ENCODE assay signal across 25 cellular contexts in the genomic region with DNA sequence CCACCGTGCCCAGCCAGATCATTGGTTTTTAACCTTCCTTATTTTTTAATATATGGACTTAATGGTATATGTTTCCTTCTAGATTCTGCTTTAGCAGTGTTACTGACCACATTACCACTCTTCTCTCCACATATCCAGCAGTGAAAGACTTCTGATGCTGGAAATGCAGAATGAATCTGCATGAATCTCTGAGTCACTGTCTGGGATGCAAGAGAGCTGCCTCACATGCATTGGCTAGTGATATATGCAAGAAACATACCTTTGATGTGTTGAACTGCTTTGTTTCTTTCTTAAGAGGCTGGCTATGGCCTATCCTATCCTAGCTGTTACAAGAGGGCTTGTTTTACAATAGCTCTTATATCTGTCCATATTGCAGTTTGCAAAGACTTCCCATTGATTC. TPM values are rescaled to one million over a fixed set of nuclear protein-coding genes. Genes with fewer than 3 reads are reported as not detected.
DNase-seq lines count a peak whose midpoint lies in the region; ATAC-seq and TF ChIP-seq lines count a peak whose summit lies in the region.
"Had no signal": no experiment of that assay in that cellular context is flagged by ENCODE, and none has a peak within 500 bp of the region (broad histone marks: within the 10 kb centered on the region; RNA-seq: fewer than 3 reads in every experiment).

No MANE protein-coding gene starts in this region.

- no peak overlapping the region for H2BK15ac ChIP-seq in IMR-90 (ENCODE audit: low read depth, low read length)

- H3K4me3 ChIP-seq in IMR-90 (ENCODE audit: insufficient read depth, low read depth, low read length) (no peak overlapping the region), astrocyte of the spinal cord (ENCODE audit: low read depth, low read length) (no peak overlapping the region), epithelial cell of esophagus (ENCODE audit: low read length) (no peak overlapping the region), smooth muscle cell (no peak overlapping the region)
- H3K4me3 ChIP-seq: A549, PC-9, SJCRH30 had no signal

- H3K9me3 ChIP-seq in IMR-90 (ENCODE audit: control insufficient read depth, insufficient read depth, low read length): no peaks in the 10 kb centered on the region
- no peaks in the 10 kb centered on the region for H3K9me3 ChIP-seq in smooth muscle cell (replicated peaks; ENCODE audit: low read depth)
- H3K9me3 ChIP-seq: A549, SJCRH30 had no signal

- no peak overlapping the region for H2BK20ac ChIP-seq in IMR-90 (ENCODE audit: low read depth, low read length)

- peaks cover 3% of the 10 kb centered on the region; the same call in 1 of the 2 replicates for H4K20me1 ChIP-seq in IMR-90 (ENCODE audit: insufficient read depth, low read length)
- no peaks in the 10 kb centered on the region for H4K20me1 ChIP-seq in smooth muscle cell (ENCODE audit: low read depth)

- in situ Hi-C loops in IMR-90 (cut with MboI; ENCODE audit: low sequenced_read_pairs): no loop called here
- in situ Hi-C loops in astrocyte of the spinal cord (cut with HindIII; ENCODE audit: low sequenced_read_pairs): no loop called here

- H3K27me3 ChIP-seq in IMR-90 (ENCODE audit: control insufficient read depth, insufficient read depth, low read length) (no peaks in the 10 kb centered on the region), smooth muscle cell (ENCODE audit: low read depth) (no peaks in the 10 kb centered on the region)
- H3K27me3 ChIP-seq: SJCRH30 had no signal

- dilution Hi-C loops in IMR-90 (cut with HindIII; ENCODE audit: low sequenced_read_pairs, unreplicated experiment): no loop called here

- CTCF ChIA-PET in IMR-90 (lab: Yijun Ruan, JAX): no interaction called here

- H3K14ac ChIP-seq in IMR-90 (replicated peaks; ENCODE audit: low read depth, low read length): no peak overlapping the region

- intact Hi-C loops in IMR-90 (cut with micrococcal nuclease): no loop called here

- H2AK5ac ChIP-seq in IMR-90 (ENCODE audit: low read depth, low read length): no peak overlapping the region

- no peak overlapping the region for H2AFZ ChIP-seq in IMR-90 (replicated peaks; ENCODE audit: low read length, poor library complexity)
- H2AFZ ChIP-seq in smooth muscle cell (ENCODE audit: low read depth): no peak overlapping the region
- H2AFZ ChIP-seq: PC-9 had no signal

- H3F3A ChIP-seq in smooth muscle cell (ENCODE audit: low read depth): no peaks in the 10 kb centered on the region

- no peak overlapping the region for H3K18ac ChIP-seq in IMR-90 (ENCODE audit: low read depth, low read length)

- H3K27ac ChIP-seq in IMR-90 (ENCODE audit: insufficient read depth, low read length) (no peak overlapping the region), smooth muscle cell (ENCODE audit: low read depth) (peak overlapping the region; percentile 13)
- H3K27ac ChIP-seq: A549, PC-9, SJCRH30 had no signal

- H4K8ac ChIP-seq in IMR-90 (ENCODE audit: low read depth in 2 of 2, low read length in 2 of 2): no peak overlapping the region

- H3K79me1 ChIP-seq in IMR-90 (ENCODE audit: low read depth in 1 of 2, low read length in 2 of 2): no peaks in the 10 kb centered on the region

- H3K23ac ChIP-seq in IMR-90 (ENCODE audit: low read depth, low read length): no peak overlapping the region

- ATAC-seq in IMR-90 (ENCODE audit: low read depth) (0 out of 2 replicates have a peak, but pooled peaks have one; percentile 29), GM19467 (IDR thresholded peaks at IDR 0.05; ENCODE audit: unreplicated experiment) (no peak)
- ATAC-seq: A549, HepG2, Right ventricle myocardium inferior, SK-N-SH treated with all-trans-retinoic acid at 6 μM for 48 hours had no signal

- TF ChIP-seq POLR2A in IMR-90 (IDR thresholded peaks at IDR 0.05; ENCODE audit: low read depth, low read length): no peak

- no peak overlapping the region for H2BK120ac ChIP-seq in IMR-90 (ENCODE audit: low read depth, low read length)

- no peaks in the 10 kb centered on the region for H3K79me2 ChIP-seq in smooth muscle cell (ENCODE audit: low read depth)

- H4K5ac ChIP-seq in IMR-90 (ENCODE audit: low read depth, low read length): no peak overlapping the region

- H3K9ac ChIP-seq in IMR-90 (ENCODE audit: low read depth, low read length): no peak overlapping the region
- H3K9ac ChIP-seq in smooth muscle cell (ENCODE audit: low read depth): no peak overlapping the region

- H3K36me3 ChIP-seq in IMR-90 (ENCODE audit: control insufficient read depth, insufficient read depth, low read length) (no peaks in the 10 kb centered on the region), smooth muscle cell (ENCODE audit: low read depth) (no peaks in the 10 kb centered on the region)
- H3K36me3 ChIP-seq: SJCRH30 had no signal

- H3K4me2 ChIP-seq in IMR-90 (ENCODE audit: low read depth, low read length) (no peak overlapping the region), smooth muscle cell (no peak overlapping the region)
- H3K4me2 ChIP-seq: A549, PC-9 had no signal

- no peak overlapping the region for H2BK5ac ChIP-seq in IMR-90 (ENCODE audit: low read depth, low read length, poor library complexity, severe bottlenecking)

- peaks cover 6% of the 10 kb centered on the region; the same call in 1 of the 2 replicates for H3K9me1 ChIP-seq in IMR-90 (ENCODE audit: insufficient read depth, low read length)

- no peak overlapping the region for H2AK9ac ChIP-seq in IMR-90 (replicated peaks; ENCODE audit: low read depth, low read length, poor library complexity)

- WGBS in IMR-90 (ENCODE audit: extremely low coverage in 2 of 2, insufficient read length in 1 of 2), 2 experiments: no CpG with 5 or more reads among the region's 1 CpG
- 87% methylated on average over 1 of the region's 1 CpG for WGBS in smooth muscle cell (ENCODE audit: low lambda C conversion rate)

- no peak for TF ChIP-seq RAD21 in IMR-90 (IDR thresholded peaks at IDR 0.05; ENCODE audit: low read length)

- TF ChIP-seq CTCF in IMR-90 (conservative IDR thresholded peaks at IDR 0.05; ENCODE audit: low read depth, low read length) (no peak), astrocyte of the spinal cord (IDR thresholded peaks at IDR 0.05; ENCODE audit: low read depth, low read length) (no peak), epithelial cell of esophagus (IDR thresholded peaks at IDR 0.05; ENCODE audit: insufficient read depth, low read depth, low read length, missing control alignments) (no peak), smooth muscle cell (IDR thresholded peaks at IDR 0.05; ENCODE audit: borderline replicate concordance, insufficient read depth, poor library complexity, severe bottlenecking) (no peak)

- DNase-seq in IMR-90 (peak; percentile 65), astrocyte of the spinal cord (ENCODE audit: low read depth, low spot score) (peak; percentile 29), epithelial cell of esophagus (ENCODE audit: low read depth) (peak; percentile 34), smooth muscle cell (lab: John Stamatoyannopoulos, UW; ENCODE audit: unreplicated experiment) (no peak), AG08395 (ENCODE audit: low spot score) (no peak)
- DNase-seq in activated naive CD4-positive, alpha-beta T cell treated with Interleukin-2 at 50 U/mL for 16 hours: no peak
- DNase-seq: C1 segment of cervical spinal cord; CD4-positive, alpha-beta memory T cell; COR-L47; DMS53; HCEC 1CT; KBM-7; MV-4-11; NCI-H1694; NCI-H2029 treated with DMSO at 0.1 percent for 48 hours; NCI-H446 treated with DMSO at 0.1 percent for 48 hours; NCI-H526; NCI-H82; PC-9; SJCRH30 had no signal

- no peak overlapping the region for H3K4ac ChIP-seq in IMR-90 (ENCODE audit: low read depth, low read length)

- H3K4me1 ChIP-seq in IMR-90 (ENCODE audit: control insufficient read depth, insufficient read depth, low read length): peaks cover 3% of the 10 kb centered on the region
- H3K4me1 ChIP-seq in smooth muscle cell (ENCODE audit: low read depth): no peaks in the 10 kb centered on the region
- H3K4me1 ChIP-seq: A549, SJCRH30 had no signal

- no peak overlapping the region for H4K91ac ChIP-seq in IMR-90 (ENCODE audit: insufficient read depth, low read depth, low read length)

- POLR2A ChIA-PET in IMR-90 (lab: Charles Lee; ENCODE audit: unreplicated experiment): no interaction called here

- no peak overlapping the region for H3K56ac ChIP-seq in IMR-90 (ENCODE audit: extremely low read depth, insufficient read depth, low read length)

- no TSS peak for BruUV-seq in IMR-90 (replicated peaks; lab: Mats Ljungman, UMichigan)

TF ChIP-seq in IMR-90, 13 proteins besides CTCF, POLR2A, EP300 and RAD21 (continues in another document):
- TF ChIP-seq CEBPB (IDR thresholded peaks at IDR 0.05; ENCODE audit: low read depth, low read length): no peak
- TF ChIP-seq, protein P1, sequence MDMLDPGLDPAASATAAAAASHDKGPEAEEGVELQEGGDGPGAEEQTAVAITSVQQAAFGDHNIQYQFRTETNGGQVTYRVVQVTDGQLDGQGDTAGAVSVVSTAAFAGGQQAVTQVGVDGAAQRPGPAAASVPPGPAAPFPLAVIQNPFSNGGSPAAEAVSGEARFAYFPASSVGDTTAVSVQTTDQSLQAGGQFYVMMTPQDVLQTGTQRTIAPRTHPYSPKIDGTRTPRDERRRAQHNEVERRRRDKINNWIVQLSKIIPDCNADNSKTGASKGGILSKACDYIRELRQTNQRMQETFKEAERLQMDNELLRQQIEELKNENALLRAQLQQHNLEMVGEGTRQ (IDR thresholded peaks at IDR 0.05; ENCODE audit: low read depth, low read length): no peak
- TF ChIP-seq BHLHE40 (IDR thresholded peaks at IDR 0.05; ENCODE audit: low read depth, low read length): no peak
- no peak for TF ChIP-seq MAZ (IDR thresholded peaks at IDR 0.05; ENCODE audit: borderline replicate concordance, low read depth, low read length)
- TF ChIP-seq, protein P2, sequence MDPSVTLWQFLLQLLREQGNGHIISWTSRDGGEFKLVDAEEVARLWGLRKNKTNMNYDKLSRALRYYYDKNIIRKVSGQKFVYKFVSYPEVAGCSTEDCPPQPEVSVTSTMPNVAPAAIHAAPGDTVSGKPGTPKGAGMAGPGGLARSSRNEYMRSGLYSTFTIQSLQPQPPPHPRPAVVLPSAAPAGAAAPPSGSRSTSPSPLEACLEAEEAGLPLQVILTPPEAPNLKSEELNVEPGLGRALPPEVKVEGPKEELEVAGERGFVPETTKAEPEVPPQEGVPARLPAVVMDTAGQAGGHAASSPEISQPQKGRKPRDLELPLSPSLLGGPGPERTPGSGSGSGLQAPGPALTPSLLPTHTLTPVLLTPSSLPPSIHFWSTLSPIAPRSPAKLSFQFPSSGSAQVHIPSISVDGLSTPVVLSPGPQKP (IDR thresholded peaks at IDR 0.05; ENCODE audit: borderline replicate concordance, low read depth, low read length): no peak
- no peak for TF ChIP-seq SMC3 (IDR thresholded peaks at IDR 0.05; ENCODE audit: low read depth, low read length)
- no peak for TF ChIP-seq NFE2L2 (IDR thresholded peaks at IDR 0.05; ENCODE audit: low read depth, low read length)
- no peak for TF ChIP-seq MXI1 (IDR thresholded peaks at IDR 0.05; ENCODE audit: borderline replicate concordance, low read depth, low read length)
- no peak for TF ChIP-seq RCOR1 (IDR thresholded peaks at IDR 0.05; ENCODE audit: insufficient replicate concordance, low read length)

RNA-seq across cellular contexts. Expression of a gene that starts 16.6 kb away (rescaled TPM):
- total RNA-seq in IMR-90 (2012; rRNA removed) (8.1 and 8.6 TPM in 2 replicates), smooth muscle cell (3.6 and 3.9 TPM in 2 replicates)
- polyA plus RNA-seq in IMR-90 (2012; rRNA removed) (10.8 and 12.1 TPM in 2 replicates), smooth muscle cell (0.67 and 2.1 TPM in 2 replicates)
- polyA plus RNA-seq in IMR-90 (2012; cell fraction: cytosol; rRNA removed): 7.4 and 13.3 TPM in 2 replicates
- 19.2 and 26.6 TPM in 2 replicates for polyA plus RNA-seq in IMR-90 (2012; cell fraction: nucleus; rRNA removed; ENCODE audit: low replicate concordance)

Comparison
In these comparisons a context has a peak if more than half of its experiments do, and no peak if none do; other contexts are left out.
1. DNase-seq: peak in IMR-90 (single experiment), astrocyte of the spinal cord (single experiment) and epithelial cell of esophagus (single experiment); none in smooth muscle cell (single experiment), activated naive CD4-positive, alpha-beta T cell treated with Interleukin-2 at 50 U/mL for 16 hours (single experiment) and AG08395 (single experiment).